ENCODE assay signal across 39 cellular contexts in genomic region chr22:16781074-16781763, GRCh38. TPM values are rescaled to one million over a fixed set of nuclear protein-coding genes. Genes with fewer than 3 reads are reported as not detected.
"Had no signal": no experiment of that assay in that cellular context is flagged by ENCODE, and none has a peak within 500 bp of the region (broad histone marks: within the 10 kb centered on the region; RNA-seq: fewer than 3 reads in every experiment).

No MANE protein-coding gene starts in this region.

- H3K36me3 ChIP-seq: MG63 had no signal

- H3K27me3 ChIP-seq: MG63 had no signal

- H3K4me3 ChIP-seq: MG63 had no signal

- DNase-seq: Karpas-422, Kasumi-1, MG63, MM.1S, MV-4-11, NCI-H1048, NCI-H1092, NCI-H1092 treated with DMSO at 0.1 percent for 48 hours, NCI-H1105, NCI-H1105 treated with DMSO at 0.1 percent for 48 hours, NCI-H1417, NCI-H1417 treated with DMSO at 0.1 percent for 48 hours, NCI-H1436, NCI-H1436 treated with DMSO at 0.1 percent for 48 hours, NCI-H146, NCI-H1694, NCI-H1694 treated with DMSO at 0.1 percent for 48 hours, NCI-H187, NCI-H187 treated with DMSO at 0.1 percent for 48 hours, NCI-H1930, NCI-H2029, NCI-H2029 treated with DMSO at 0.1 percent for 48 hours, NCI-H2081, NCI-H2081 treated with DMSO at 0.1 percent for 48 hours, NCI-H2107, NCI-H2171, NCI-H2171 treated with DMSO at 0.1 percent for 48 hours, NCI-H2227 treated with DMSO at 0.1 percent for 48 hours, NCI-H226, NCI-H345, NCI-H446, NCI-H446 treated with DMSO at 0.1 percent for 48 hours, NCI-H510A, NCI-H510A treated with DMSO at 0.1 percent for 48 hours, NCI-H524, NCI-H524 treated with DMSO at 0.1 percent for 48 hours had no signal

- H3K9me3 ChIP-seq: MG63 had no signal

RNA-seq across cellular contexts. Expression of gene XKR3, which starts 44.0 kb away (rescaled TPM):
- total RNA-seq: LHCN-M2, MCF 10A, NCI-H460 had no signal
